ENCODE assay signal across 8 cellular contexts in genomic region chr5:109468737-109469420, GRCh38. TPM values are rescaled to one million over a fixed set of nuclear protein-coding genes. Genes with fewer than 3 reads are reported as not detected.
DNase-seq lines count a peak whose midpoint lies in the region; ATAC-seq and TF ChIP-seq lines count a peak whose summit lies in the region.

No MANE protein-coding gene starts in this region.

- H3K27ac ChIP-seq in dorsolateral prefrontal cortex, result peak overlapping the region in 6 of 59 donors; percentile 14 to 38 (median 34)
- no peak overlapping the region for H3K27ac ChIP-seq in lower lobe of right lung

- H3K4me3 ChIP-seq in dorsolateral prefrontal cortex (no peak overlapping the region), lower lobe of right lung (no peak overlapping the region)

- H3K9me3 ChIP-seq in lower lobe of right lung, result no peaks in the 10 kb centered on the region

- TF ChIP-seq CTCF in dorsolateral prefrontal cortex (IDR thresholded peaks at IDR 0.05 in 54 of 56, conservative IDR thresholded peaks at IDR 0.05 in 2 of 56; ENCODE audit: low read depth in 1 of 56, partially characterized antibody in 56 of 56) (peak; percentile 57 to 91 (median 81)), lower lobe of right lung (IDR thresholded peaks at IDR 0.05) (peak; percentile 78)

- intact Hi-C loops in dorsolateral prefrontal cortex (cut with DNase I), result loop anchor here in 1 of 2 donors (2.0 to 10.0 kb wide), 3 partner anchors 58 to 824 kb away; no protein-coding TSS in a partner anchor
- intact Hi-C loops in lower lobe of right lung (cut with DNase I), result no loop called here

- ATAC-seq in GM19463 (IDR thresholded peaks at IDR 0.05; ENCODE audit: unreplicated experiment) (peak; percentile 96), HG03558 (IDR thresholded peaks at IDR 0.05; ENCODE audit: extremely low read depth, unreplicated experiment) (peak; percentile 90), lower lobe of right lung (peak; percentile 97 to 98)

- H3K4me1 ChIP-seq in lower lobe of right lung, result no peaks in the 10 kb centered on the region

- DNase-seq in COLO829 (ENCODE audit: low spot score) (peak; percentile 71), NCI-H69 (lab: John Stamatoyannopoulos, UW) (peak; percentile 97), dorsolateral prefrontal cortex (peak; percentile 54 to 93 (median 88)), lower lobe of right lung (peak; percentile 96)
- peak; percentile 9 to 60 for DNase-seq in activated CD4-positive, alpha-beta T cell treated with anti-CD3 and anti-CD28 coated beads, Interleukin-2, amount 50 U/mL, for 24 hours (ENCODE audit: low read depth in 1 of 2, low spot score in 1 of 2)
- DNase-seq in stimulated activated CD8-positive, alpha-beta memory T cell treated with anti-CD3 and anti-CD28 coated beads, Interleukin-12 subunit alpha, Interleukin-12 subunit beta, amount 100 ng/mL, for 1 hour (ENCODE audit: low read depth), result peak; percentile 62

- no peaks in the 10 kb centered on the region for H3K27me3 ChIP-seq in dorsolateral prefrontal cortex
- H3K27me3 ChIP-seq in lower lobe of right lung (ENCODE audit: low read depth), result no peaks in the 10 kb centered on the region

- no peaks in the 10 kb centered on the region for H3K36me3 ChIP-seq in lower lobe of right lung

RNA-seq across cellular contexts. Expression of gene PJA2, which starts 59.1 kb away (rescaled TPM):
- total RNA-seq in dorsolateral prefrontal cortex (100 to 1,000 TPM; 116 to 427 (median 298) TPM), lower lobe of right lung (84.0 TPM)

Comparison
In these comparisons a context has a peak if more than half of its experiments do, and no peak if none do; other contexts are left out.
1. DNase-seq: peak in every context shown above with its lines; median percentile 97 in NCI-H69; 96 in lower lobe of right lung; 88 in dorsolateral prefrontal cortex; 71 in COLO829; 62 in stimulated activated CD8-positive, alpha-beta memory T cell treated with anti-CD3 and anti-CD28 coated beads, Interleukin-12 subunit alpha, Interleukin-12 subunit beta, amount 100 ng/mL, for 1 hour; 34 in activated CD4-positive, alpha-beta T cell treated with anti-CD3 and anti-CD28 coated beads, Interleukin-2, amount 50 U/mL, for 24 hours.